Comparison of ENCODE assay signal across 8 cellular contexts in the genomic region with DNA sequence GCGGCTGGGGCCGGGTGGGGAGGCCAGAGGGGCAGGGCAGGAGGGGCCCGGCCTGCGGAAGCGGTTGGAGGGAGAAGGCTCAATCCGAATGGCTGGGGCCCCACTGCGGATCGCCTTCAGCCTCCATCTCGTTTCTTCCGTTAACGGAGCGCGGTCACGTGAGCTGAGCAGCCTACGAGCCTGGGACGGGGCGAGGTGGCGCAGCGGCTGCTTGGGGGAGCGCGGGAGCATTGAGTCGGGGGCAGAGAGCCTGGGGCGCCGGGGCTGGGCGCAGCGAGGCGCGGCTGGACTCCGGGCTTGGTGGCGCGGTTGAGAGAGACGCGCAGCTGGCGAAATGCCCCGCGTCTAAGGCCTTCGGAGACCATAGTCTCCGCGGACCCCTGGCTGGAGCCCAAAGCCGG.
DNase-seq lines count a peak whose midpoint lies in the region; ATAC-seq and TF ChIP-seq lines count a peak whose summit lies in the region.
"Not testable (repeated sequence)": the region's sequence is repeated elsewhere in the genome, so short reads cannot be mapped to it uniquely, and the experiment has no call there.

No MANE protein-coding gene starts in this region.

- H3K9ac ChIP-seq in ES-I3 (ENCODE audit: low read depth, low read length): peak overlapping the region; percentile 100; the same call in 1 of the 2 replicates

- peaks cover 41% of the 10 kb centered on the region for H3K36me3 Mint-ChIP-seq in activated B cell treated with CpG ODN at 0.5 μM for 24 hours (ENCODE audit: low read depth)

- H3K4me1 ChIP-seq in ES-I3 (ENCODE audit: insufficient read depth, low read length); ovary (ENCODE audit: insufficient read depth): not testable (repeated sequence)
- peaks cover 13% of the 10 kb centered on the region for H3K4me1 ChIP-seq in body of pancreas

- TF ChIP-seq CTCF in activated B cell treated with CpG ODN at 0.5 μM for 24 hours (IDR thresholded peaks at IDR 0.05); body of pancreas (IDR thresholded peaks at IDR 0.05); ovary (IDR thresholded peaks at IDR 0.05): not testable (repeated sequence)

- not testable (repeated sequence) for H3K9me3 ChIP-seq in ES-I3 (ENCODE audit: control insufficient read depth, insufficient read depth, low read length); body of pancreas; ovary

- H3K27ac ChIP-seq in body of pancreas (peak overlapping the region; percentile 43 to 90 (median 70)), ovary (peak overlapping the region; percentile 19 to 66)

- not testable (repeated sequence) for TF ChIP-seq EP300 in ovary (IDR thresholded peaks at IDR 0.05)

- intact Hi-C loops in activated B cell treated with CpG ODN at 0.5 μM for 24 hours (cut with micrococcal nuclease) (loop anchor here (1.0 kb wide), 1 partner anchor 676 kb away; no protein-coding TSS in a partner anchor), ovary (cut with DNase I) (loop anchor here in 1 of 4 donors (5.0 kb wide), 1 partner anchor 677 kb away; no protein-coding TSS in a partner anchor)
- intact Hi-C loops in body of pancreas (cut with DNase I); left ventricle myocardium superior (cut with micrococcal nuclease): not testable (repeated sequence)

- POLR2A ChIA-PET in activated B cell treated with CpG ODN at 0.5 μM for 24 hours (lab: Charles Lee): interaction anchor here (0.9 to 1.7 kb wide), 3 partner anchors 158 to 676 kb away, joined by 3 to 7 read pairs (median 4); no protein-coding TSS in a partner anchor

- DNase-seq in HPDE6-E6E7 (ENCODE audit: extremely low spot score): peak; percentile 35
- peak; percentile 71 for DNase-seq in activated B cell treated with CpG ODN at 0.5 μM for 24 hours
- DNase-seq in body of pancreas: peak; percentile 78 to 88 (median 83)
- peak; percentile 89 for DNase-seq in left ventricle myocardium superior
- DNase-seq in ovary: peak; percentile 75 to 85 (median 81)
- DNase-seq in stimulated activated naive CD8-positive, alpha-beta T cell treated with anti-CD3 and anti-CD28 coated beads, Interleukin-15, Interleukin-2, amounts not matched to agents 100 U/mL and 50 U/mL, for 24 hours: peak; percentile 91

- H3K4me1 Mint-ChIP-seq in activated B cell treated with CpG ODN at 0.5 μM for 24 hours: peaks cover 38% of the 10 kb centered on the region

- not testable (repeated sequence) for H3K27me3 ChIP-seq in body of pancreas, ovary

- H3K4me3 Mint-ChIP-seq in activated B cell treated with CpG ODN at 0.5 μM for 24 hours: peak overlapping the region; percentile 98

- H3K4me3 ChIP-seq in body of pancreas (peak overlapping the region; percentile 21 to 90), ovary (peak overlapping the region; percentile 61)

- 0 to 2% methylated on average over 11 to 31 of the region's 40 CpGs for WGBS in body of pancreas, 2 donors
- WGBS in ovary, 3 donors: 0 to 1% (median 0%) methylated on average over 30 to 40 of the region's 40 CpGs

- H3K36me3 ChIP-seq in ES-I3 (ENCODE audit: insufficient read depth, low read length); body of pancreas (replicated peaks in 1 of 2; ENCODE audit: insufficient read depth in 1 of 2, low read depth in 2 of 2); ovary: not testable (repeated sequence)

- peak; percentile 69 for ATAC-seq in GM21717 (IDR thresholded peaks at IDR 0.05; ENCODE audit: unreplicated experiment)
- ATAC-seq in activated B cell treated with CpG ODN at 0.5 μM for 24 hours (ENCODE audit: low read depth): peak; percentile 67
- peak; percentile 77 for ATAC-seq in body of pancreas
- ATAC-seq in left ventricle myocardium superior: peak; percentile 84
- ATAC-seq in stimulated activated naive CD8-positive, alpha-beta T cell treated with anti-CD3 and anti-CD28 coated beads, Interleukin-15, Interleukin-2, amounts not matched to agents 100 U/mL and 50 U/mL, for 24 hours: peak; percentile 84

- not testable (repeated sequence) for H3K9me3 Mint-ChIP-seq in activated B cell treated with CpG ODN at 0.5 μM for 24 hours

- H3K27me3 Mint-ChIP-seq in activated B cell treated with CpG ODN at 0.5 μM for 24 hours: not testable (repeated sequence)

- peak in 2 of 3 donors; percentile 9 to 47 for TF ChIP-seq POLR2A in body of pancreas (IDR thresholded peaks at IDR 0.05)
- TF ChIP-seq POLR2A in ovary (IDR thresholded peaks at IDR 0.05): not testable (repeated sequence)

- CTCF ChIA-PET in activated B cell treated with CpG ODN at 0.5 μM for 24 hours (lab: Charles Lee): interaction anchor here (0.7 kb wide), 1 partner anchor 1434 kb away, joined by 3 read pairs; no protein-coding TSS in a partner anchor

- peak overlapping the region; percentile 60 for H3K27ac Mint-ChIP-seq in activated B cell treated with CpG ODN at 0.5 μM for 24 hours

Comparison
In these comparisons a context has a peak if more than half of its experiments do, and no peak if none do; other contexts are left out.
1. Peak in every context shown above with its lines: DNase-seq, ATAC-seq, H3K4me3 ChIP-seq and H3K27ac ChIP-seq.
2. DNase-seq: peak in every context shown above with its lines; median percentile 91 in stimulated activated naive CD8-positive, alpha-beta T cell treated with anti-CD3 and anti-CD28 coated beads, Interleukin-15, Interleukin-2, amounts not matched to agents 100 U/mL and 50 U/mL, for 24 hours; 89 in left ventricle myocardium superior; 83 in body of pancreas; 81 in ovary; 71 in activated B cell treated with CpG ODN at 0.5 μM for 24 hours; 35 in HPDE6-E6E7.